ENCODE assay signal across 22 cellular contexts in the genomic region with DNA sequence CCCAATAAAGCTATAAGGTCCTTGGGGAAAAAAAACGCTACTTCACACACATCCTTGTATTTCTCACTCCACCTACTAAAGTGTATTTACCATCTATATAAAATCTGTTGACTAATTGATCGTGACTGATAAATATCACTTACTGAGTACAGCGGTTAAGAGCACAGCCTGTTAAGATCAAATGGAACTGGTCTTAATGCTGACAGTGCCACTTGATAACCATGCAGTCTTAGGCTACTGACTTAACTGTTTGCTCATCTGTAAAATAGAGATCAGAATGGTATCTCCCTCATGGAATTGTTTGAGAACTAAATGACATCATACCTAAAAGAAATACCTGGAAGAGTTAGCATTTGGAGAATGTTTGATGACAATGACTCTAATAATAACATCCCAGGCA.
A peak's percentile ranks its signal among the peaks of the same experiment; 100 is the strongest.
DNase-seq lines count a peak whose midpoint lies in the region; FAIRE-seq and TF ChIP-seq lines count a peak whose summit lies in the region.
"Had no signal": no experiment of that assay in that cellular context is flagged by ENCODE, and none has a peak within 500 bp of the region (broad histone marks: within the 10 kb centered on the region; RNA-seq: fewer than 3 reads in every experiment).

No MANE protein-coding gene starts in this region.

- no peaks in the 10 kb centered on the region for H3K9me3 Mint-ChIP-seq in Calu3 (ENCODE audit: low read depth, unreplicated experiment)
- no peaks in the 10 kb centered on the region for H3K9me3 Mint-ChIP-seq in dendritic cell treated with granulocyte-macrophage colony-stimulating factor and Interleukin-4, amounts not matched to agents 40 ng/mL and 50 ng/mL, for 4 days
- no peaks in the 10 kb centered on the region for H3K9me3 Mint-ChIP-seq in activated naive CD8-positive, alpha-beta T cell treated with anti-CD3 and anti-CD28 coated beads for 36 hours
- H3K9me3 Mint-ChIP-seq: CD4-positive, alpha-beta memory T cell had no signal

- peak overlapping the region; percentile 42 for H3K27ac ChIP-seq in 22Rv1
- no peak overlapping the region for H3K27ac ChIP-seq in small intestine (ENCODE audit: low read depth in 1 of 2, low read length in 1 of 2)
- H3K27ac ChIP-seq: RWPE1 had no signal

- H3K36me3 Mint-ChIP-seq in Calu3 (ENCODE audit: insufficient read depth, unreplicated experiment) = peaks cover 17% of the 10 kb centered on the region
- peaks cover 5% of the 10 kb centered on the region for H3K36me3 Mint-ChIP-seq in dendritic cell treated with granulocyte-macrophage colony-stimulating factor and Interleukin-4, amounts not matched to agents 40 ng/mL and 50 ng/mL, for 4 days (ENCODE audit: low read depth)
- no peaks in the 10 kb centered on the region for H3K36me3 Mint-ChIP-seq in activated naive CD8-positive, alpha-beta T cell treated with anti-CD3 and anti-CD28 coated beads for 36 hours
- H3K36me3 Mint-ChIP-seq: CD4-positive, alpha-beta memory T cell had no signal

- H3K27me3 Mint-ChIP-seq in Calu3 (ENCODE audit: unreplicated experiment) = no peaks in the 10 kb centered on the region
- no peaks in the 10 kb centered on the region for H3K27me3 Mint-ChIP-seq in dendritic cell treated with granulocyte-macrophage colony-stimulating factor and Interleukin-4, amounts not matched to agents 40 ng/mL and 50 ng/mL, for 4 days
- no peaks in the 10 kb centered on the region for H3K27me3 Mint-ChIP-seq in activated naive CD8-positive, alpha-beta T cell treated with anti-CD3 and anti-CD28 coated beads for 36 hours

- H3K9me3 ChIP-seq in small intestine (ENCODE audit: control insufficient read depth, low read depth) = no peaks in the 10 kb centered on the region

- in situ Hi-C loops in KBM-7 (cut with MboI; ENCODE audit: low pct_unique_long_range_greater_than_20kb, low sequenced_read_pairs) = loop anchor here (25.0 kb wide), 2 partner anchors 260 to 290 kb away; no protein-coding TSS in a partner anchor

- H3K4me3 Mint-ChIP-seq in Calu3 (ENCODE audit: low read depth, unreplicated experiment) = no peak overlapping the region
- no peak overlapping the region for H3K4me3 Mint-ChIP-seq in dendritic cell treated with granulocyte-macrophage colony-stimulating factor and Interleukin-4, amounts not matched to agents 40 ng/mL and 50 ng/mL, for 4 days
- no peak overlapping the region for H3K4me3 Mint-ChIP-seq in activated naive CD8-positive, alpha-beta T cell treated with anti-CD3 and anti-CD28 coated beads for 36 hours
- H3K4me3 Mint-ChIP-seq: CD4-positive, alpha-beta memory T cell had no signal

- peaks cover 4% of the 10 kb centered on the region in 2 donors for H3K4me1 ChIP-seq in small intestine (ENCODE audit: control insufficient read depth in 2 of 2, insufficient read depth in 1 of 2, low read depth in 1 of 2, low read length in 1 of 2)

- no peak overlapping the region for H3K4me3 ChIP-seq in small intestine (ENCODE audit: low read depth in 1 of 2, low read length in 2 of 2)

- no peaks in the 10 kb centered on the region for H3K27me3 ChIP-seq in small intestine (ENCODE audit: control insufficient read depth in 2 of 2, insufficient read depth in 2 of 2, low read length in 2 of 2)

- CTCF ChIA-PET in Calu3 (lab: Charles Lee) = no interaction called here

- intact Hi-C loops in Calu3 (cut with micrococcal nuclease; ENCODE audit: unreplicated experiment) = loop anchor here (10.0 kb wide), 1 partner anchor 177 kb away; no protein-coding TSS in a partner anchor
- intact Hi-C loops in dendritic cell treated with granulocyte-macrophage colony-stimulating factor and Interleukin-4, amounts not matched to agents 40 ng/mL and 50 ng/mL, for 4 days (cut with micrococcal nuclease) = no loop called here

- no peak for FAIRE-seq in small intestine (lab: Jason Lieb, UNC)
- FAIRE-seq: GM12891, HTR-8/SVneo had no signal

- peak overlapping the region; percentile 37 for H3K27ac Mint-ChIP-seq in Calu3 (ENCODE audit: unreplicated experiment)
- H3K27ac Mint-ChIP-seq in dendritic cell treated with granulocyte-macrophage colony-stimulating factor and Interleukin-4, amounts not matched to agents 40 ng/mL and 50 ng/mL, for 4 days = peak overlapping the region; percentile 5
- no peak overlapping the region for H3K27ac Mint-ChIP-seq in activated naive CD8-positive, alpha-beta T cell treated with anti-CD3 and anti-CD28 coated beads for 36 hours
- H3K27ac Mint-ChIP-seq: CD4-positive, alpha-beta memory T cell had no signal

- 17 to 49% (median 25%) methylated on average over 3 of the region's 3 CpGs for WGBS in small intestine, 3 donors

- H3K4me1 Mint-ChIP-seq in Calu3 (ENCODE audit: low read depth, unreplicated experiment) = peaks cover 23% of the 10 kb centered on the region
- peaks cover 81% of the 10 kb centered on the region for H3K4me1 Mint-ChIP-seq in dendritic cell treated with granulocyte-macrophage colony-stimulating factor and Interleukin-4, amounts not matched to agents 40 ng/mL and 50 ng/mL, for 4 days (ENCODE audit: low read depth)
- H3K4me1 Mint-ChIP-seq in activated naive CD8-positive, alpha-beta T cell treated with anti-CD3 and anti-CD28 coated beads for 36 hours = peaks cover 11% of the 10 kb centered on the region

- H3K36me3 ChIP-seq in small intestine (ENCODE audit: control insufficient read depth in 2 of 2, insufficient read depth in 2 of 2, low read length in 2 of 2) = no peaks in the 10 kb centered on the region

- BruUV-seq in Calu3 (replicated peaks; lab: Mats Ljungman, UMichigan) = no TSS peak

- no peak for TF ChIP-seq CTCF in 22Rv1 (IDR thresholded peaks at IDR 0.05)
- TF ChIP-seq CTCF in Calu3 (IDR thresholded peaks at IDR 0.05; ENCODE audit: unreplicated experiment) = no peak

- DNase-seq in Calu3 (no peak), small intestine (peak; percentile 45), middle frontal gyrus (ENCODE audit: extremely low spot score, low spot score) (no peak), KBM-7 (no peak)
- no peak for DNase-seq in activated naive CD8-positive, alpha-beta T cell treated with anti-CD3 and anti-CD28 coated beads for 36 hours
- DNase-seq: C1 segment of cervical spinal cord; CD4-positive, alpha-beta memory T cell; COR-L47; DMS 273 treated with DMSO at 0.1 percent for 48 hours; DMS79; GF-D8; KG1; MM.1S; NCI-H2029; NCI-H446 treated with DMSO at 0.1 percent for 48 hours; NCI-H526; SHP77 had no signal
